ENCODE assay signal across 10 cellular contexts in genomic region chr1:245986404-245987221, GRCh38.
DNase-seq lines count a peak whose midpoint lies in the region; ATAC-seq and TF ChIP-seq lines count a peak whose summit lies in the region.
"Had no signal": no experiment of that assay in that cellular context is flagged by ENCODE, and none has a peak within 500 bp of the region (broad histone marks: within the 10 kb centered on the region; RNA-seq: fewer than 3 reads in every experiment).

No MANE protein-coding gene starts in this region.

- peak; percentile 38 to 97 for TF ChIP-seq EP300 in SK-N-SH (IDR thresholded peaks at IDR 0.05; ENCODE audit: borderline replicate concordance in 1 of 2, low read depth in 1 of 2, low read length in 1 of 2)

- H3K4me2 ChIP-seq in SK-N-SH = peak overlapping the region; percentile 79
- H3K4me2 ChIP-seq in skeletal muscle satellite cell (ENCODE audit: low read length) = peak overlapping the region; percentile 78

- CTCF ChIA-PET in HEK293T (lab: Yijun Ruan, JAX) = no interaction called here
- CTCF ChIA-PET in SK-N-SH (lab: Yijun Ruan, JAX) = interaction anchor here (1.0 to 1.4 kb wide), 3 partner anchors 13 to 17 kb away, joined by 3 read pairs; no protein-coding TSS in a partner anchor
- CTCF ChIA-PET in CD4-positive, alpha-beta memory T cell (lab: Charles Lee; ENCODE audit: partially characterized antibody) = interaction anchor here (1.0 kb wide), 1 partner anchor 834 kb away, joined by 3 read pairs; no protein-coding TSS in a partner anchor

- no peaks in the 10 kb centered on the region for H4K20me1 ChIP-seq in SK-N-SH (ENCODE audit: insufficient read depth)

- H3K4me3 ChIP-seq in SK-N-SH (ENCODE audit: low read depth in 2 of 2, low read length in 1 of 2) (peak overlapping the region; percentile 21 to 47; a peak in 3 of 4 replicates), fibroblast of mammary gland (ENCODE audit: control insufficient read depth, low read depth, low read length) (no peak overlapping the region), skeletal muscle satellite cell (ENCODE audit: low read length) (peak overlapping the region; percentile 39)
- H3K4me3 ChIP-seq in CD4-positive, alpha-beta memory T cell (ENCODE audit: low read length in 2 of 2) = no peak overlapping the region
- H3K4me3 ChIP-seq: lower lobe of right lung had no signal

- H3K4me1 ChIP-seq in SK-N-SH (ENCODE audit: control insufficient read depth in 1 of 2, insufficient read depth in 2 of 2, low read depth in 1 of 2, low read length in 1 of 2) (peaks cover 21 to 35% of the 10 kb centered on the region in 2 experiments; a peak in 3 of 4 replicates), skeletal muscle satellite cell (ENCODE audit: control insufficient read depth, insufficient read depth, low read length) (peaks cover 24% of the 10 kb centered on the region)
- H3K4me1 ChIP-seq in CD4-positive, alpha-beta memory T cell (ENCODE audit: insufficient read depth, low read length) = no peaks in the 10 kb centered on the region

- DNase-seq in HEK293T (ENCODE audit: extremely low spot score) (peak; percentile 23), SK-N-SH (no peak), fibroblast of mammary gland (ENCODE audit: low read depth) (peak; percentile 89), iPS-NIHi7 (ENCODE audit: extremely low spot score) (no peak)
- no peak for DNase-seq in CD4-positive, alpha-beta memory T cell
- no peak for DNase-seq in effector CD4-positive, alpha-beta T cell
- DNase-seq: lower lobe of right lung, NCI-H1436 had no signal

- no peak overlapping the region for H2AFZ ChIP-seq in SK-N-SH (ENCODE audit: low read depth)

- no peak for TF ChIP-seq RAD21 in SK-N-SH (IDR thresholded peaks at IDR 0.05; ENCODE audit: low read length)

- no peak overlapping the region for H3K27ac Mint-ChIP-seq in CD4-positive, alpha-beta memory T cell

- H3K36me3 ChIP-seq in SK-N-SH (replicated peaks in 1 of 2; ENCODE audit: control insufficient read depth in 1 of 2, insufficient read depth in 2 of 2, low read length in 1 of 2) (no peaks in the 10 kb centered on the region), skeletal muscle satellite cell (ENCODE audit: insufficient read depth, low read length) (no peaks in the 10 kb centered on the region)
- no peaks in the 10 kb centered on the region for H3K36me3 ChIP-seq in CD4-positive, alpha-beta memory T cell (ENCODE audit: insufficient read depth, low read length)
- H3K36me3 ChIP-seq: lower lobe of right lung had no signal

- ATAC-seq in GM21381 (IDR thresholded peaks at IDR 0.05; ENCODE audit: unreplicated experiment) = no peak

- intact Hi-C loops in CD4-positive, alpha-beta memory T cell (cut with micrococcal nuclease) = no loop called here

- H3K27me3 ChIP-seq in SK-N-SH (ENCODE audit: insufficient read depth) (no peaks in the 10 kb centered on the region), skeletal muscle satellite cell (ENCODE audit: control insufficient read depth, insufficient read depth, low read length) (no peaks in the 10 kb centered on the region)
- no peaks in the 10 kb centered on the region for H3K27me3 ChIP-seq in CD4-positive, alpha-beta memory T cell (ENCODE audit: insufficient read depth, low read length)

- peaks cover 0 to 4% (median 0%) of the 10 kb centered on the region in 8 donors for H3K9me3 Mint-ChIP-seq in CD4-positive, alpha-beta memory T cell

- peak overlapping the region; percentile 96 to 98 for H3K27ac ChIP-seq in SK-N-SH (ENCODE audit: low read depth in 2 of 2, low read length in 1 of 2)
- no peak overlapping the region for H3K27ac ChIP-seq in CD4-positive, alpha-beta memory T cell (ENCODE audit: low read depth, low read length)
- H3K27ac ChIP-seq: lower lobe of right lung had no signal

- TF ChIP-seq CTCF in SK-N-SH (IDR thresholded peaks at IDR 0.05) = peak; percentile 26
- peak; percentile 1 for TF ChIP-seq CTCF in fibroblast of mammary gland (conservative IDR thresholded peaks at IDR 0.05; ENCODE audit: control insufficient read depth, insufficient read depth, low read depth, low read length)

- POLR2A ChIA-PET in HEK293T (lab: Yijun Ruan, JAX) = no interaction called here
- POLR2A ChIA-PET in SK-N-SH (lab: Yijun Ruan, JAX) = no interaction called here
- POLR2A ChIA-PET in CD4-positive, alpha-beta memory T cell (lab: Charles Lee; ENCODE audit: partially characterized antibody) = no interaction called here

- no peaks in the 10 kb centered on the region for H3K27me3 Mint-ChIP-seq in CD4-positive, alpha-beta memory T cell

- 12% methylated on average over 12 of the region's 12 CpGs for WGBS in SK-N-SH (ENCODE audit: low lambda C conversion rate)

- peaks cover 0 to 1% of the 10 kb centered on the region in 2 donors for H3K36me3 Mint-ChIP-seq in CD4-positive, alpha-beta memory T cell

- H3K9me2 ChIP-seq in SK-N-SH = no peaks in the 10 kb centered on the region

- peaks cover 0 to 1% (median 0%) of the 10 kb centered on the region in 4 donors for H3K4me1 Mint-ChIP-seq in CD4-positive, alpha-beta memory T cell

- H3K9me3 ChIP-seq in SK-N-SH (no peaks in the 10 kb centered on the region), skeletal muscle satellite cell (replicated peaks; ENCODE audit: low read length) (no peaks in the 10 kb centered on the region)
- no peaks in the 10 kb centered on the region for H3K9me3 ChIP-seq in CD4-positive, alpha-beta memory T cell (ENCODE audit: control insufficient read depth in 1 of 2, low read length in 2 of 2)
- H3K9me3 ChIP-seq: lower lobe of right lung had no signal

- peaks cover 19% of the 10 kb centered on the region for H3F3A ChIP-seq in SK-N-SH (replicated peaks; ENCODE audit: insufficient read depth)

- H3K4me3 Mint-ChIP-seq in CD4-positive, alpha-beta memory T cell = no peak overlapping the region

- H3K79me2 ChIP-seq in SK-N-SH (ENCODE audit: insufficient read depth) = no peaks in the 10 kb centered on the region

- H3K9ac ChIP-seq in SK-N-SH (peak overlapping the region; percentile 61), skeletal muscle satellite cell (ENCODE audit: low read depth, low read length) (peak overlapping the region; percentile 19)

TF ChIP-seq in HEK293T, 16 proteins besides CTCF, POLR2A, EP300 and RAD21:
- peak; percentile 54; the same call in 1 of the 2 replicates for TF ChIP-seq PKNOX1 (IDR thresholded peaks at IDR 0.05)
- TF ChIP-seq FOXK2 (IDR thresholded peaks at IDR 0.05) = no peak

TF ChIP-seq in SK-N-SH, 30 proteins besides CTCF, POLR2A, EP300 and RAD21 (continues in another document):
- peak; percentile 87 for TF ChIP-seq FOXM1 (IDR thresholded peaks at IDR 0.05; ENCODE audit: low read depth)
- TF ChIP-seq, protein P1, sequence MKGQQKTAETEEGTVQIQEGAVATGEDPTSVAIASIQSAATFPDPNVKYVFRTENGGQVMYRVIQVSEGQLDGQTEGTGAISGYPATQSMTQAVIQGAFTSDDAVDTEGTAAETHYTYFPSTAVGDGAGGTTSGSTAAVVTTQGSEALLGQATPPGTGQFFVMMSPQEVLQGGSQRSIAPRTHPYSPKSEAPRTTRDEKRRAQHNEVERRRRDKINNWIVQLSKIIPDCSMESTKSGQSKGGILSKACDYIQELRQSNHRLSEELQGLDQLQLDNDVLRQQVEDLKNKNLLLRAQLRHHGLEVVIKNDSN (IDR thresholded peaks at IDR 0.05; ENCODE audit: borderline replicate concordance, low read depth) = no peak; the same call in 1 of the 2 replicates
- peak; percentile 83 for TF ChIP-seq TEAD4 (IDR thresholded peaks at IDR 0.05; ENCODE audit: borderline replicate concordance, insufficient read depth)
- peak; percentile 97 for TF ChIP-seq NFIC (IDR thresholded peaks at IDR 0.05; ENCODE audit: borderline replicate concordance)
- 0 out of 2 replicates have a peak, but pooled peaks have one; percentile 21 for TF ChIP-seq TAF1 (IDR thresholded peaks at IDR 0.05; ENCODE audit: borderline replicate concordance, low read depth, low read length)
- TF ChIP-seq USF2 (IDR thresholded peaks at IDR 0.05; ENCODE audit: borderline replicate concordance, low read depth, low read length) = no peak
- TF ChIP-seq REST (IDR thresholded peaks at IDR 0.05; ENCODE audit: low read depth, low read length) = peak; percentile 52; the same call in 1 of the 2 replicates
- TF ChIP-seq RXRA (IDR thresholded peaks at IDR 0.05; ENCODE audit: borderline replicate concordance, low read depth) = peak; percentile 64; the same call in 1 of the 2 replicates
- TF ChIP-seq MXI1 (IDR thresholded peaks at IDR 0.05; ENCODE audit: low read depth, low read length) = no peak
- TF ChIP-seq FOXJ3 (CRISPR knock-in tag; IDR thresholded peaks at IDR 0.05) = no peak
- TF ChIP-seq FOSL2 (IDR thresholded peaks at IDR 0.05; ENCODE audit: borderline replicate concordance, low read depth) = peak; percentile 94
- TF ChIP-seq JUND (IDR thresholded peaks at IDR 0.05) = peak; percentile 97

Comparison
In these comparisons a context has a peak if more than half of its experiments do, and no peak if none do; other contexts are left out.
1. DNase-seq: peak in HEK293T (single experiment) and fibroblast of mammary gland (single experiment); none in SK-N-SH (single experiment), CD4-positive, alpha-beta memory T cell (0 of 5), effector CD4-positive, alpha-beta T cell (single experiment) and iPS-NIHi7 (single experiment).
2. H3K4me3 ChIP-seq: peak in SK-N-SH (2 of 2) and skeletal muscle satellite cell (single experiment); none in fibroblast of mammary gland (single experiment) and CD4-positive, alpha-beta memory T cell (0 of 2).